13 cellular contexts compared by ENCODE assay signal in the genomic region with DNA sequence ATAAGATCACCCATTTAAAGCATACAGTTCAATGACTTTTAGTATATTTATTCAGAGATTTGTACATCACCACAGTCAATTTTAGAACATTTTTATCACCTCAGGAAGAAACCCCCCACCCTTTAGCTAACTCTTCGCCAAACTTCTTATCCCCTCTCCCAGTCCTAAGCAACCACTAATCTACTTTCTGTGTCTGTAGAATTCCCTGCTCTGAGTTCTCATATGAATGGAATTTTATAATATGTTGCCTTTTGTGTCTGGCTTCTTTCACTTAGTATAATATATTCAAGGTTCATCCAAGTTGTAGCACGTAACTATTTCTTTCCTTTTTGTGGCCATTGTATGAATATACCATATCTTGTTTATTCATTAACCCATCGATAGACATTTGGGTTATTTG. TPM values are rescaled to one million over a fixed set of nuclear protein-coding genes. Genes with fewer than 3 reads are reported as not detected.
A peak's percentile ranks its signal among the peaks of the same experiment; 100 is the strongest.
DNase-seq lines count a peak whose midpoint lies in the region; ATAC-seq lines count a peak whose summit lies in the region.
"Had no signal": no experiment of that assay in that cellular context is flagged by ENCODE, and none has a peak within 500 bp of the region (broad histone marks: within the 10 kb centered on the region; RNA-seq: fewer than 3 reads in every experiment).

No MANE protein-coding gene starts in this region.

- peaks cover 32% of the 10 kb centered on the region for H3K79me2 ChIP-seq in ACC112 (ENCODE audit: control insufficient read depth, insufficient read depth, low read length, unreplicated experiment)

- DNase-seq in ELR (ENCODE audit: low read depth) (peak; percentile 31), memory B cell (ENCODE audit: low spot score in 2 of 2) (no peak), SHP77 treated with DMSO at 0.1 percent for 48 hours (lab: John Stamatoyannopoulos, UW) (no peak), NCI-H2171 treated with DMSO at 0.1 percent for 48 hours (lab: John Stamatoyannopoulos, UW) (no peak), NOMO-1 (lab: John Stamatoyannopoulos, UW; ENCODE audit: unreplicated experiment in 2 of 2) (no peak)
- DNase-seq in activated naive CD8-positive, alpha-beta T cell treated with anti-CD3 and anti-CD28 coated beads for 36 hours: no peak
- DNase-seq: activated naive CD4-positive, alpha-beta T cell treated with Interleukin-2 at 50 U/mL for 16 hours; colonic mucosa; NCI-H2107 had no signal

- peaks cover 29% of the 10 kb centered on the region for H3K4me1 ChIP-seq in ACC112 (ENCODE audit: control insufficient read depth, insufficient read depth, low read length, unreplicated experiment)

- H3K27ac Mint-ChIP-seq in activated naive CD8-positive, alpha-beta T cell treated with anti-CD3 and anti-CD28 coated beads for 36 hours: peak overlapping the region; percentile 49
- H3K27ac Mint-ChIP-seq in memory B cell: peak overlapping the region; percentile 25
- H3K27ac Mint-ChIP-seq: WTC11 had no signal

- peaks cover 44% of the 10 kb centered on the region for H3K36me3 ChIP-seq in ACC112 (ENCODE audit: insufficient read depth, low read length)
- H3K36me3 ChIP-seq: colonic mucosa had no signal

- H3K4me3 ChIP-seq in ACC112 (ENCODE audit: low read depth, low read length): peak overlapping the region; percentile 5; the same call in 1 of the 2 replicates
- H3K4me3 ChIP-seq: colonic mucosa had no signal

- H3K4me1 Mint-ChIP-seq in activated naive CD8-positive, alpha-beta T cell treated with anti-CD3 and anti-CD28 coated beads for 36 hours: peaks cover 27% of the 10 kb centered on the region
- H3K4me1 Mint-ChIP-seq in memory B cell: peaks cover 24% of the 10 kb centered on the region

- H2AFZ ChIP-seq in ACC112 (ENCODE audit: low read length, unreplicated experiment): no peak overlapping the region

- ATAC-seq in memory B cell (ENCODE audit: low read depth): no peak
- ATAC-seq in HG02884 (IDR thresholded peaks at IDR 0.05; ENCODE audit: unreplicated experiment): no peak
- ATAC-seq: WTC11 had no signal

- H3K27me3 ChIP-seq in ACC112 (ENCODE audit: insufficient read depth, low read length): no peaks in the 10 kb centered on the region
- H3K27me3 ChIP-seq: colonic mucosa had no signal

- no peak overlapping the region for H3K4me3 Mint-ChIP-seq in activated naive CD8-positive, alpha-beta T cell treated with anti-CD3 and anti-CD28 coated beads for 36 hours
- no peak overlapping the region for H3K4me3 Mint-ChIP-seq in memory B cell
- H3K4me3 Mint-ChIP-seq: WTC11 had no signal

- peaks cover 65% of the 10 kb centered on the region for H3K36me3 Mint-ChIP-seq in activated naive CD8-positive, alpha-beta T cell treated with anti-CD3 and anti-CD28 coated beads for 36 hours
- peaks cover 26% of the 10 kb centered on the region for H3K36me3 Mint-ChIP-seq in memory B cell

- peaks cover 12% of the 10 kb centered on the region for H3K9me3 Mint-ChIP-seq in activated naive CD8-positive, alpha-beta T cell treated with anti-CD3 and anti-CD28 coated beads for 36 hours
- peaks cover 6% of the 10 kb centered on the region for H3K9me3 Mint-ChIP-seq in memory B cell

- H3K27me3 Mint-ChIP-seq in activated naive CD8-positive, alpha-beta T cell treated with anti-CD3 and anti-CD28 coated beads for 36 hours: no peaks in the 10 kb centered on the region
- H3K27me3 Mint-ChIP-seq in memory B cell: no peaks in the 10 kb centered on the region

- H3K27ac ChIP-seq in ACC112 (ENCODE audit: low read depth, low read length): peak overlapping the region; percentile 78
- H3K27ac ChIP-seq: C4-2B, colonic mucosa had no signal

RNA-seq across cellular contexts. Expression of a gene that starts 3.6 kb away (rescaled TPM):
- 10 to 100 TPM; 52.0 to 55.7 TPM for total RNA-seq in activated naive CD8-positive, alpha-beta T cell treated with anti-CD3 and anti-CD28 coated beads for 36 hours

RNA-seq across cellular contexts. Expression of a gene that starts 10.7 kb away (rescaled TPM):
- total RNA-seq in activated naive CD8-positive, alpha-beta T cell treated with anti-CD3 and anti-CD28 coated beads for 36 hours: 1 to 10 TPM; 4.6 to 4.7 TPM

RNA-seq across cellular contexts. Expression of a gene that starts 26.4 kb away (rescaled TPM):
- total RNA-seq in activated naive CD8-positive, alpha-beta T cell treated with anti-CD3 and anti-CD28 coated beads for 36 hours: 100 to 1,000 TPM; 211 to 219 TPM
